ENCODE assay signal across 1 cellular context in the genomic region with DNA sequence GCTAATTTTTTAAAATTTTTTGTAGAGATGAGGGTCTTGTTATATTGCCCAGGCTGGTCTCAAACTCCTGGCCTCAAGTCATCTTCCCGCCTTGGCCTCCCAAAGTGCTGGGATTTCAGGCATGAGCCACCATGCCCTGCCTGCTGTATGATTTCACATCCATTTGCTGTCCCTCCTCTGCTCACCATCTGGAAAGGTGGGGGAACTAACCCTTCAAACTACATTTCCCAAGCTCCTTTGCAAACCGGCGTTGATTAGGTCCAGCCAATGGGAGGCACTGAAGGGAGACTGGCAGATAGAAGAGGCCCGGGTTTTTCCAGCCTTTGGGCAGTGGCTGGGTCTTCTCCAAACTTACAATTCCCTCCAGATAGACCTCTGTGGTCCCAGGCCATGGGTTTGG.
TF ChIP-seq lines count a peak whose summit lies in the region.

No MANE protein-coding gene starts in this region.

TF ChIP-seq in H1, 55 proteins besides CTCF, POLR2A, EP300 and RAD21 (continued from another document):
- TF ChIP-seq, protein P1, sequence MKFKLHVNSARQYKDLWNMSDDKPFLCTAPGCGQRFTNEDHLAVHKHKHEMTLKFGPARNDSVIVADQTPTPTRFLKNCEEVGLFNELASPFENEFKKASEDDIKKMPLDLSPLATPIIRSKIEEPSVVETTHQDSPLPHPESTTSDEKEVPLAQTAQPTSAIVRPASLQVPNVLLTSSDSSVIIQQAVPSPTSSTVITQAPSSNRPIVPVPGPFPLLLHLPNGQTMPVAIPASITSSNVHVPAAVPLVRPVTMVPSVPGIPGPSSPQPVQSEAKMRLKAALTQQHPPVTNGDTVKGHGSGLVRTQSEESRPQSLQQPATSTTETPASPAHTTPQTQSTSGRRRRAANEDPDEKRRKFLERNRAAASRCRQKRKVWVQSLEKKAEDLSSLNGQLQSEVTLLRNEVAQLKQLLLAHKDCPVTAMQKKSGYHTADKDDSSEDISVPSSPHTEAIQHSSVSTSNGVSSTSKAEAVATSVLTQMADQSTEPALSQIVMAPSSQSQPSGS (IDR thresholded peaks at IDR 0.05; ENCODE audit: low read length): no peak
- no peak for TF ChIP-seq SAP30 (IDR thresholded peaks at IDR 0.05; ENCODE audit: insufficient read depth, insufficient replicate concordance, low read length)
- TF ChIP-seq FOSL1 (IDR thresholded peaks at IDR 0.05; ENCODE audit: insufficient read depth, low read depth, low read length): no peak
- no peak for TF ChIP-seq SUZ12 (IDR thresholded peaks at IDR 0.05; ENCODE audit: low read length)
- no peak for TF ChIP-seq BRCA1 (IDR thresholded peaks at IDR 0.05; ENCODE audit: low read depth, low read length)
- no peak for TF ChIP-seq GABPA (IDR thresholded peaks at IDR 0.05; ENCODE audit: borderline replicate concordance, insufficient read depth, low read length)
- TF ChIP-seq BACH1 (IDR thresholded peaks at IDR 0.05; ENCODE audit: low read length): no peak
- TF ChIP-seq POLR2AphosphoS5 (IDR thresholded peaks at IDR 0.05; ENCODE audit: low read depth, low read length): no peak
- TF ChIP-seq SIRT6 (IDR thresholded peaks at IDR 0.05; ENCODE audit: low read length): no peak
- TF ChIP-seq TAF7 (optimal IDR thresholded peaks at IDR 0.05; ENCODE audit: borderline replicate concordance, low read depth, low read length): no peak
- TF ChIP-seq CBX5 (IDR thresholded peaks at IDR 0.05; ENCODE audit: low read depth, low read length): no peak
- TF ChIP-seq SIX5 (IDR thresholded peaks at IDR 0.05; ENCODE audit: low read depth, low read length): peak; percentile 74
- TF ChIP-seq USF2 (IDR thresholded peaks at IDR 0.05; ENCODE audit: low read length): no peak
- no peak for TF ChIP-seq CEBPB (IDR thresholded peaks at IDR 0.05; ENCODE audit: low read depth, low read length)
TF ChIP-seq in H1: peak in this region for 4.
